ENCODE assay signal across 19 cellular contexts in the genomic region with DNA sequence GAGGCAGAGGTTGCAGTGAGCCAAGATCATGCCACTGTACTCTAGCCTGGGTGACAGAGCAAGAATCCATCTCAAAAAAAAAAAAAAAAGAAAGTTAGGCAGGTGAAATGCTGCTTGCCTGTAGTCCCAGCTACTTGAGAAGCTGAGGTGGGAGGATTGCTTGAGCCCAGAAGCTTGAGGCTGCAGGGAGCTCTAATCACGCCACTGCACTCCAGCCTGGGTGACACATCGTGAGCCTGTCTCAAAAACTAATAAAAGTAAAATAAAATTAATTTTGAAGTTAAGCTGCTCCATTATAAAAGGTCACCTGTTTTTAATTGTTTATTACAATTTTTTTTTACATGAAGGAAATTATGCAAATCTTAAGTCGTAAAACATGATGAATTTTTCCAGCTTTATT. TPM values are rescaled to one million over a fixed set of nuclear protein-coding genes. Genes with fewer than 3 reads are reported as not detected.
A peak's percentile ranks its signal among the peaks of the same experiment; 100 is the strongest.
DNase-seq lines count a peak whose midpoint lies in the region; ATAC-seq and TF ChIP-seq lines count a peak whose summit lies in the region.
"Had no signal": no experiment of that assay in that cellular context is flagged by ENCODE, and none has a peak within 500 bp of the region (broad histone marks: within the 10 kb centered on the region; RNA-seq: fewer than 3 reads in every experiment).

No MANE protein-coding gene starts in this region.

- H3K27me3 Mint-ChIP-seq in activated naive CD8-positive, alpha-beta T cell: no peaks in the 10 kb centered on the region
- H3K27me3 Mint-ChIP-seq in activated naive CD8-positive, alpha-beta T cell treated with anti-CD3 and anti-CD28 coated beads, Interleukin-2, amount 50 U/mL, for 24 hours: no peaks in the 10 kb centered on the region
- H3K27me3 Mint-ChIP-seq in central memory CD8-positive, alpha-beta T cell: no peaks in the 10 kb centered on the region

- in situ Hi-C loops in brain microvascular endothelial cell (cut with HindIII; ENCODE audit: low pct_ligation_motif_present, low sequenced_read_pairs): no loop called here

- DNase-seq in activated naive CD8-positive, alpha-beta T cell treated with anti-CD3 and anti-CD28 coated beads, Interleukin-2, amount 50 U/mL, for 24 hours: no peak
- no peak for DNase-seq in central memory CD8-positive, alpha-beta T cell (ENCODE audit: low spot score in 2 of 2)
- DNase-seq in upper lobe of right lung (no peak), BE2C (no peak), brain microvascular endothelial cell (no peak)
- DNase-seq: amygdala, dermis blood vessel endothelial cell, H9, heart left ventricle, left ventricle myocardium inferior, NCI-H1436 treated with DMSO at 0.1 percent for 48 hours, NCI-H510A treated with DMSO at 0.1 percent for 48 hours had no signal

- ATAC-seq in activated naive CD8-positive, alpha-beta T cell treated with anti-CD3 and anti-CD28 coated beads, Interleukin-2, amount 50 U/mL, for 24 hours: no peak
- ATAC-seq in central memory CD8-positive, alpha-beta T cell (replicated peaks; ENCODE audit: extremely low read depth, poor library complexity, severe bottlenecking): peak; percentile 42
- ATAC-seq in upper lobe of right lung: no peak
- ATAC-seq: heart left ventricle, sciatic nerve, WTC11 had no signal

- intact Hi-C loops in upper lobe of right lung (cut with DNase I): no loop called here

- H3K9me3 Mint-ChIP-seq in activated naive CD8-positive, alpha-beta T cell (ENCODE audit: low read depth): no peaks in the 10 kb centered on the region
- no peaks in the 10 kb centered on the region for H3K9me3 Mint-ChIP-seq in activated naive CD8-positive, alpha-beta T cell treated with anti-CD3 and anti-CD28 coated beads, Interleukin-2, amount 50 U/mL, for 24 hours
- H3K9me3 Mint-ChIP-seq in central memory CD8-positive, alpha-beta T cell: peaks cover 3% of the 10 kb centered on the region
- H3K9me3 Mint-ChIP-seq: activated T-helper 2 cell treated with anti-CD3 and anti-CD28 coated beads, Interferon-gamma antibody, Interleukin-2, Interleukin-4, amounts not matched to agents 10 μg/mL and 5 μg/mL and 100 μg/mL, durations not matched to agents 14 hours and 24 hours and 36 hours had no signal

- H3K36me3 ChIP-seq in Loucy (ENCODE audit: insufficient read depth, low read length) (no peaks in the 10 kb centered on the region), upper lobe of right lung (no peaks in the 10 kb centered on the region), BE2C (no peaks in the 10 kb centered on the region), brain microvascular endothelial cell (replicated peaks) (no peaks in the 10 kb centered on the region)
- H3K36me3 ChIP-seq: heart left ventricle, left ventricle myocardium inferior, Peyer's patch, SJSA1 had no signal

- peaks cover 8% of the 10 kb centered on the region; the same call in 1 of the 2 replicates for H3F3A ChIP-seq in Loucy (ENCODE audit: low read depth)

- peaks cover 51% of the 10 kb centered on the region for H3K4me1 Mint-ChIP-seq in activated naive CD8-positive, alpha-beta T cell (ENCODE audit: low read depth)
- H3K4me1 Mint-ChIP-seq in activated naive CD8-positive, alpha-beta T cell treated with anti-CD3 and anti-CD28 coated beads, Interleukin-2, amount 50 U/mL, for 24 hours: peaks cover 39% of the 10 kb centered on the region
- H3K4me1 Mint-ChIP-seq in central memory CD8-positive, alpha-beta T cell: peaks cover 23% of the 10 kb centered on the region

- no peaks in the 10 kb centered on the region for H4K20me1 ChIP-seq in Loucy (ENCODE audit: insufficient read depth, low read length, poor library complexity, severe bottlenecking)

- no peaks in the 10 kb centered on the region for H3K9me3 ChIP-seq in Loucy (ENCODE audit: insufficient read depth, low read depth, low read length)
- no peaks in the 10 kb centered on the region for H3K9me3 ChIP-seq in upper lobe of right lung
- H3K9me3 ChIP-seq in BE2C: no peaks in the 10 kb centered on the region
- H3K9me3 ChIP-seq: heart left ventricle, left ventricle myocardium inferior, Peyer's patch, SJSA1 had no signal

- peak overlapping the region; percentile 59 for H3K4me3 Mint-ChIP-seq in activated naive CD8-positive, alpha-beta T cell
- H3K4me3 Mint-ChIP-seq in activated naive CD8-positive, alpha-beta T cell treated with anti-CD3 and anti-CD28 coated beads, Interleukin-2, amount 50 U/mL, for 24 hours: no peak overlapping the region
- peak overlapping the region; percentile 31 for H3K4me3 Mint-ChIP-seq in central memory CD8-positive, alpha-beta T cell
- H3K4me3 Mint-ChIP-seq: H9, WTC11 had no signal

- no peaks in the 10 kb centered on the region for H3K79me2 ChIP-seq in Loucy (ENCODE audit: insufficient read depth, low read length)

- H3K27ac Mint-ChIP-seq in activated naive CD8-positive, alpha-beta T cell: no peak overlapping the region
- H3K27ac Mint-ChIP-seq in activated naive CD8-positive, alpha-beta T cell treated with anti-CD3 and anti-CD28 coated beads, Interleukin-2, amount 50 U/mL, for 24 hours: no peak overlapping the region
- H3K27ac Mint-ChIP-seq in central memory CD8-positive, alpha-beta T cell (ENCODE audit: low read depth): no peak overlapping the region
- H3K27ac Mint-ChIP-seq: H9, WTC11 had no signal

- H3K4me1 ChIP-seq in Loucy (ENCODE audit: insufficient read depth, low read length, poor library complexity, severe bottlenecking) (peaks cover 20% of the 10 kb centered on the region), upper lobe of right lung (peaks cover under 1% of the 10 kb centered on the region), BE2C (no peaks in the 10 kb centered on the region)
- H3K4me1 ChIP-seq: SJSA1 had no signal

- no peak overlapping the region for H2AFZ ChIP-seq in Loucy (ENCODE audit: low read length)

- TF ChIP-seq CTCF in Loucy (conservative IDR thresholded peaks at IDR 0.05; ENCODE audit: low read length) (no peak), upper lobe of right lung (IDR thresholded peaks at IDR 0.05) (no peak), BE2C (IDR thresholded peaks at IDR 0.05; ENCODE audit: low read depth, low read length) (no peak), brain microvascular endothelial cell (IDR thresholded peaks at IDR 0.05; ENCODE audit: low read depth, low read length, missing control alignments) (no peak)

- H3K4me3 ChIP-seq in Loucy (ENCODE audit: low read length, poor library complexity, severe bottlenecking): peak overlapping the region; percentile 59
- H3K4me3 ChIP-seq in upper lobe of right lung: no peak overlapping the region
- H3K4me3 ChIP-seq in BE2C (ENCODE audit: low read depth, low read length): no peak overlapping the region
- H3K4me3 ChIP-seq in brain microvascular endothelial cell (ENCODE audit: low read depth, low read length): no peak overlapping the region
- H3K4me3 ChIP-seq: heart left ventricle, left ventricle myocardium inferior, Peyer's patch, SJSA1 had no signal

- no peaks in the 10 kb centered on the region for H3K27me3 ChIP-seq in Loucy (ENCODE audit: insufficient read depth, low read length, poor library complexity, severe bottlenecking)
- no peaks in the 10 kb centered on the region for H3K27me3 ChIP-seq in upper lobe of right lung
- no peaks in the 10 kb centered on the region for H3K27me3 ChIP-seq in BE2C
- H3K27me3 ChIP-seq in brain microvascular endothelial cell (replicated peaks): no peaks in the 10 kb centered on the region
- H3K27me3 ChIP-seq: heart left ventricle, Peyer's patch, SJSA1 had no signal

- H3K36me3 Mint-ChIP-seq in activated naive CD8-positive, alpha-beta T cell: peaks cover 4% of the 10 kb centered on the region
- H3K36me3 Mint-ChIP-seq in activated naive CD8-positive, alpha-beta T cell treated with anti-CD3 and anti-CD28 coated beads, Interleukin-2, amount 50 U/mL, for 24 hours (ENCODE audit: low read depth): no peaks in the 10 kb centered on the region
- peaks cover 5% of the 10 kb centered on the region for H3K36me3 Mint-ChIP-seq in central memory CD8-positive, alpha-beta T cell (ENCODE audit: insufficient read depth)
- H3K36me3 Mint-ChIP-seq: WTC11 had no signal

- peak overlapping the region; percentile 77 for H3K4me2 ChIP-seq in Loucy (ENCODE audit: low read depth, low read length, poor library complexity, severe bottlenecking)

- H3K9ac ChIP-seq in Loucy (ENCODE audit: low read depth, low read length, poor library complexity, severe bottlenecking): peak overlapping the region; percentile 42

- H3K9me2 ChIP-seq in Loucy (replicated peaks; ENCODE audit: low read depth, low read length): no peaks in the 10 kb centered on the region

- peak overlapping the region; percentile 24 for H3K27ac ChIP-seq in upper lobe of right lung
- H3K27ac ChIP-seq in brain microvascular endothelial cell: no peak overlapping the region
- H3K27ac ChIP-seq: left ventricle myocardium inferior, SJSA1 had no signal

RNA-seq across cellular contexts. Expression of gene SAMHD1, which starts 23.2 kb away (rescaled TPM):
- total RNA-seq in upper lobe of right lung: 177 TPM
- 10.7 TPM for polyA plus RNA-seq in BE2C (2012; ENCODE audit: insufficient read depth, insufficient read length, low read depth)
